1 cellular context compared by ENCODE assay signal in the genomic region with DNA sequence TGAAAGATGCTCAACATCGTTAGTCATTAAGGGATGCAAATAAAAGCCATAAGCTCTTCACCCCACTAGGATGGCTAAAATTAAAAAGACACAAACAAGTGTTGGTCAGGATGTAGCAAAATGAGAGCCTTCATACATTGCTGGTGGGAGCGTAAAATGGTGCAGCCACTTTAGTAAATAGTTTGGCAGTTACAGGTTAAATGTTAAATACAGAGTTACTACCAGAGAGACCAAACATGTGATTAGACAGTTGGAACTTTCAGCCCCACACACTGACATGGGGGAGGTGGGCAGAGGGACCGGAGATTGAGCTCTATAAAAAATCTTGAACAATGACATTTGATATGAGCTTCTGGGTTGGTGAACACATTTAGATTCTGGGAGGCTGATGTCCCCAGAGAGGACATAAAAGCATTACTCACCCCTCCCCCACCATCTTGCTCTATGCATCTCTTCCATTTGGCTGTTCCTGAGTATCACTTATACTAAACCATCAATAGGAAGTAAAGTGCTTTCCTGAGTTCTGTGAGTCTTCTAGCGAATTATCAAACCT.
A peak's percentile ranks its signal among the peaks of the same experiment; 100 is the strongest.
TF ChIP-seq lines count a peak whose summit lies in the region.

No MANE protein-coding gene starts in this region.

TF ChIP-seq in HEK293, 187 proteins besides CTCF, POLR2A, EP300 and RAD21:
- no peak for TF ChIP-seq ZNF133 (tag by site-specific recombination; IDR thresholded peaks at IDR 0.05)
- 0 out of 2 replicates have a peak, but pooled peaks have one; percentile 20 for TF ChIP-seq IKZF3 (tag by site-specific recombination; IDR thresholded peaks at IDR 0.05)
- TF ChIP-seq REPIN1 (tag by site-specific recombination; IDR thresholded peaks at IDR 0.05; ENCODE audit: low read depth), result no peak
- peak; percentile 82 for TF ChIP-seq ZNF660 (tag by site-specific recombination; IDR thresholded peaks at IDR 0.05)
- TF ChIP-seq, protein P1, sequence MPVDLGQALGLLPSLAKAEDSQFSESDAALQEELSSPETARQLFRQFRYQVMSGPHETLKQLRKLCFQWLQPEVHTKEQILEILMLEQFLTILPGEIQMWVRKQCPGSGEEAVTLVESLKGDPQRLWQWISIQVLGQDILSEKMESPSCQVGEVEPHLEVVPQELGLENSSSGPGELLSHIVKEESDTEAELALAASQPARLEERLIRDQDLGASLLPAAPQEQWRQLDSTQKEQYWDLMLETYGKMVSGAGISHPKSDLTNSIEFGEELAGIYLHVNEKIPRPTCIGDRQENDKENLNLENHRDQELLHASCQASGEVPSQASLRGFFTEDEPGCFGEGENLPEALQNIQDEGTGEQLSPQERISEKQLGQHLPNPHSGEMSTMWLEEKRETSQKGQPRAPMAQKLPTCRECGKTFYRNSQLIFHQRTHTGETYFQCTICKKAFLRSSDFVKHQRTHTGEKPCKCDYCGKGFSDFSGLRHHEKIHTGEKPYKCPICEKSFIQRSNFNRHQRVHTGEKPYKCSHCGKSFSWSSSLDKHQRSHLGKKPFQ (tag by site-specific recombination; IDR thresholded peaks at IDR 0.05), result 0 out of 2 replicates have a peak, but pooled peaks have one; percentile 14
- no peak for TF ChIP-seq ZEB2 (tag by site-specific recombination; IDR thresholded peaks at IDR 0.05)
- TF ChIP-seq OSR2 (tag by site-specific recombination; IDR thresholded peaks at IDR 0.05), result 0 out of 2 replicates have a peak, but pooled peaks have one; percentile 20
- TF ChIP-seq ZNF341 (tag by site-specific recombination; IDR thresholded peaks at IDR 0.05; ENCODE audit: low read depth), result peak; percentile 38; the same call in 1 of the 2 replicates
- TF ChIP-seq EGR2 (tag by site-specific recombination; IDR thresholded peaks at IDR 0.05; ENCODE audit: low read depth), result 0 out of 2 replicates have a peak, but pooled peaks have one; percentile 23
- TF ChIP-seq SP7 (tag by site-specific recombination; IDR thresholded peaks at IDR 0.05), result peak; percentile 84
